ENCODE assay signal across 11 cellular contexts in the genomic region with DNA sequence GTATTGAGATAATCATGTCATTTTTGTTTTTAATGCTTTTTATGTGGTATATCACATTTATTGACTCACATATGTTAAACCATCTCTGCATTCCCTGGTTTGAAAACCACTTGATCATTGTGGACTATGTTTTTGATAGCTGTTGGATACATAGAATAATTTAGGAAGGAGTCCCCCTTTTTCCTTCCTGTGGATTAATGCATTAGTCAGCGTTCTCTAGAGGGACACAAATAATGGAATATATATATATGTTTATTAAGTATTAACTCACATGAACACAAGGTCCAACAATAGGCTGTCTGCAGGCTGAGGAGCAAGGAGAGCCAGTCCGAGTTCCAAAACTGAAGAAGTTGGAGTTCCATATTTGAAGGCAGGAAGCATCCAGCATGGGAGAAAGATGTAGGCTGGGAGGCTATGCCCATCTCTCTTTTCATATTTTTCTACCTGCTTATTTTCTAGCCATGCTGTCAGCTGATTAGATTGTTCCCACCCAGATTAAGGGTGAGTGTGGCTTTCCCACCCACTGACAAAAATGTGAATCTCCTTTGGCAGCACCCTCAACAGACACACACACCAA.
"Had no signal": no experiment of that assay in that cellular context is flagged by ENCODE, and none has a peak within 500 bp of the region (broad histone marks: within the 10 kb centered on the region; RNA-seq: fewer than 3 reads in every experiment).

No MANE protein-coding gene starts in this region.

- H2AFZ ChIP-seq: GM23248, GM23338 had no signal

- FAIRE-seq: H1, H54 had no signal

- ATAC-seq: GM23338, HCT116 had no signal

- H3K27ac ChIP-seq: GM23248 had no signal

- H3K9me3 ChIP-seq: HAP-1 had no signal

- H3K4me1 ChIP-seq: HAP-1 had no signal

- H3K36me3 ChIP-seq: HAP-1 had no signal

- H3K4me3 ChIP-seq: GM23248, GM23338, HAP-1 had no signal

- DNase-seq: GM23248, GOT3, H7, H9, HCEC 1CT, HFFc6 had no signal

- H3K4me2 ChIP-seq: GM23338 had no signal

- H3K9ac ChIP-seq: GM23248 had no signal
